20 cellular contexts compared by ENCODE assay signal in the genomic region with DNA sequence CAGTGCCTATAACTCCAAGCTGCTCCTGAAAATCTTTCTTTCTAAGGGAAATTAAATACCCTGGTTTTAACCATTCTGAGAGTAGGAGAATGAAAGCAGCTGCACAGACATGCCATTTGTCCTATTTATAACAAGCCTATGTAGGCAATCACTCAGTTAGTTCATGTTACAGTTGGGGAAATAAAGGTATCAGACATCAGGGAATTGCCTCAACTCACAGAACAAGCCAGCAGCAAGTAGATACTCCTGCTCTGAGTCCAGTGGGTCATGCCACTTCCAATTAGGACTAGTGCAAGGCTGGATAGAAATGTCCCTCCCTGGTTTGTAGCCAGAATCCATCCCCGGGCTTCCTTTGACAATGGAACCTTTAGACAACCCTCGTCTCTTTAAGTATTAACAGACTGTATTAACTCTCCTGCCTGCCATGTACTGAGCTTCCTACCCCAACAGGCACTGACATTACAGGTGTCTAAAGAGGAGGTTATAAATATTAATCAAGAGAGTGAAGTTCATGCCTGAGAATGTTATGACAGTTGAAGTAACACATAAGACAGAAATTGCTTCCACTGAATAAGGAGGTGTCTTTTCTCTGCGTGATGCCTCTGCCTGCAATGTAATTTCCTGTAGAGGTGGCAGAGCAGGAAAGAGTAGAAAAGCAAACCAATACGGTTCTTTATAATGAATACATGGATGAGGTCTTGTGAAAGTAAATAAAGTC.
"Had no signal": no experiment of that assay in that cellular context is flagged by ENCODE, and none has a peak within 500 bp of the region (broad histone marks: within the 10 kb centered on the region; RNA-seq: fewer than 3 reads in every experiment).

No MANE protein-coding gene starts in this region.

- H3K9me3 ChIP-seq: body of pancreas, left lung, right atrium auricular region, tibial artery had no signal

- H3K4me3 ChIP-seq: body of pancreas, cardiac muscle cell, left lung, right atrium auricular region, tibial artery had no signal

- ATAC-seq: activated T-cell treated with anti-CD3 and anti-CD28 coated beads, Interleukin-2, amount 50 U/mL, for 72 hours; foreskin keratinocyte; left lung; stimulated activated effector memory CD8-positive, alpha-beta T cell treated with anti-CD3 and anti-CD28 coated beads, Interleukin-12 subunit alpha, Interleukin-12 subunit beta, amount 100 ng/mL, for 72 hours; stimulated activated naive CD8-positive, alpha-beta T cell treated with anti-CD3 and anti-CD28 coated beads, Interleukin-15, amount 100 ng/mL, for 72 hours; T-helper 17 cell had no signal

- H3K36me3 ChIP-seq: cardiac muscle cell, left lung, right atrium auricular region, tibial artery had no signal

- H3K4me1 ChIP-seq: foreskin keratinocyte, left lung had no signal

- DNase-seq: activated CD4-positive, alpha-beta memory T cell treated with anti-CD3 and anti-CD28 coated beads for 36 hours; activated CD4-positive, alpha-beta T cell treated with anti-CD3 and anti-CD28 coated beads for 48 hours; activated effector memory CD4-positive, alpha-beta T cell treated with Interleukin-2 at 50 U/mL for 16 hours; activated naive CD4-positive, alpha-beta T cell treated with anti-CD3 and anti-CD28 coated beads for 36 hours; activated naive CD8-positive, alpha-beta T cell treated with anti-CD3 and anti-CD28 coated beads, Interleukin-2, amount 10 ng/mL, durations not matched to agents 7 days and 5 days; activated T-cell treated with anti-CD3 and anti-CD28 coated beads, Interleukin-2, amount 50 U/mL, for 72 hours; body of pancreas; effector CD4-positive, alpha-beta T cell; foreskin keratinocyte; glutamatergic neuron; hippocampal formation; left lung; stimulated activated CD4-positive, alpha-beta T cell treated with anti-CD3 and anti-CD28 coated beads, Interleukin-1b, Interleukin-23, amount 100 ng/mL, for 48 hours; stimulated activated naive CD8-positive, alpha-beta T cell treated with anti-CD3 and anti-CD28 coated beads, Interleukin-15, amount 100 ng/mL, for 72 hours; SW 1271; T-helper 17 cell; tibial artery had no signal

- H3K27me3 ChIP-seq: body of pancreas, foreskin keratinocyte, left lung, right atrium auricular region, tibial artery had no signal

- H3K27ac ChIP-seq: cardiac muscle cell, foreskin keratinocyte, left lung, right atrium auricular region, tibial artery had no signal
